12 cellular contexts compared by ENCODE assay signal in genomic region chr1:196517193-196517592, GRCh38.
"Had no signal": no experiment of that assay in that cellular context is flagged by ENCODE, and none has a peak within 500 bp of the region (broad histone marks: within the 10 kb centered on the region; RNA-seq: fewer than 3 reads in every experiment).

No MANE protein-coding gene starts in this region.

- H3K27ac Mint-ChIP-seq: naive thymus-derived CD4-positive, alpha-beta T cell; nephron progenitor cell had no signal

- H3K4me3 Mint-ChIP-seq: naive thymus-derived CD4-positive, alpha-beta T cell; nephron progenitor cell had no signal

- H3K27me3 Mint-ChIP-seq: naive thymus-derived CD4-positive, alpha-beta T cell had no signal

- H3K4me1 Mint-ChIP-seq: naive thymus-derived CD4-positive, alpha-beta T cell; nephron progenitor cell had no signal

- DNase-seq: dermis blood vessel endothelial cell; foreskin keratinocyte; left colon; left ventricle myocardium superior; mesendoderm; naive thymus-derived CD4-positive, alpha-beta T cell; nephron progenitor cell; posterior cingulate gyrus; sigmoid colon; stimulated activated CD4-positive, alpha-beta T cell treated with anti-CD3 and anti-CD28 coated beads, Interleukin-2, amount 100 ng/mL, for 24 hours; stimulated activated naive CD4-positive, alpha-beta T cell treated with Interleukin-2 at 50 U/mL for 16 hours; trophoblast cell had no signal

- H3K36me3 Mint-ChIP-seq: naive thymus-derived CD4-positive, alpha-beta T cell had no signal
